In genomic region chr10:72637398-72637857, GRCh38 we compare ENCODE assay signal across 8 cellular contexts. TPM values are rescaled to one million over a fixed set of nuclear protein-coding genes. Genes with fewer than 3 reads are reported as not detected.
DNase-seq lines count a peak whose midpoint lies in the region; ATAC-seq and TF ChIP-seq lines count a peak whose summit lies in the region.

No MANE protein-coding gene starts in this region.

- 0 out of 2 replicates have a peak overlapping the region, but pooled peaks have one; percentile 65 for H2AFZ ChIP-seq in SK-N-SH (ENCODE audit: low read depth)

- peak overlapping the region in 1 of 2 experiments; percentile 18; a peak in 1 of 4 replicates for H3K27ac ChIP-seq in SK-N-SH (ENCODE audit: low read depth in 2 of 2, low read length in 1 of 2)

- H3K4me3 Mint-ChIP-seq in stimulated activated effector memory CD8-positive, alpha-beta T cell treated with anti-CD3 and anti-CD28 coated beads, Interleukin-12 subunit alpha, Interleukin-12 subunit beta, amount 100 ng/mL, for 72 hours, result no peak overlapping the region

- H3K4me1 ChIP-seq in SK-N-SH (ENCODE audit: control insufficient read depth in 1 of 2, insufficient read depth in 2 of 2, low read depth in 1 of 2, low read length in 1 of 2), result no peaks in the 10 kb centered on the region

- POLR2A ChIA-PET in SK-N-SH (lab: Yijun Ruan, JAX), result no interaction called here

- no peaks in the 10 kb centered on the region for H4K20me1 ChIP-seq in SK-N-SH (ENCODE audit: insufficient read depth)

- H3K36me3 Mint-ChIP-seq in stimulated activated effector memory CD8-positive, alpha-beta T cell treated with anti-CD3 and anti-CD28 coated beads, Interleukin-12 subunit alpha, Interleukin-12 subunit beta, amount 100 ng/mL, for 72 hours, result no peaks in the 10 kb centered on the region

- H3K9me3 Mint-ChIP-seq in stimulated activated effector memory CD8-positive, alpha-beta T cell treated with anti-CD3 and anti-CD28 coated beads, Interleukin-12 subunit alpha, Interleukin-12 subunit beta, amount 100 ng/mL, for 72 hours, result no peaks in the 10 kb centered on the region

- peak; percentile 99 for ATAC-seq in stimulated activated effector memory CD8-positive, alpha-beta T cell treated with anti-CD3 and anti-CD28 coated beads, Interleukin-12 subunit alpha, Interleukin-12 subunit beta, amount 100 ng/mL, for 72 hours
- ATAC-seq in HG02884 (IDR thresholded peaks at IDR 0.05; ENCODE audit: unreplicated experiment), result no peak

- no peak overlapping the region for H3K27ac Mint-ChIP-seq in stimulated activated effector memory CD8-positive, alpha-beta T cell treated with anti-CD3 and anti-CD28 coated beads, Interleukin-12 subunit alpha, Interleukin-12 subunit beta, amount 100 ng/mL, for 72 hours

- no peaks in the 10 kb centered on the region for H3K9me2 ChIP-seq in SK-N-SH

- no peaks in the 10 kb centered on the region for H3K9me3 ChIP-seq in SK-N-SH

- DNase-seq in AG09309 (ENCODE audit: low read depth) (peak; percentile 27), GM19240 (ENCODE audit: insufficient read length, low spot score) (peak; percentile 19), SK-N-SH (no peak), glomerular endothelial cell (ENCODE audit: extremely low read depth, low read depth, low spot score) (peak; percentile 10), NCI-H1105 (lab: John Stamatoyannopoulos, UW) (no peak), DMS114 treated with DMSO at 0.1 percent for 48 hours (lab: John Stamatoyannopoulos, UW; ENCODE audit: unreplicated experiment) (no peak)
- DNase-seq in stimulated activated effector memory CD8-positive, alpha-beta T cell treated with anti-CD3 and anti-CD28 coated beads, Interleukin-12 subunit alpha, Interleukin-12 subunit beta, amount 100 ng/mL, for 72 hours (ENCODE audit: low spot score in 2 of 2), result peak in 1 of 2 donors; percentile 63

- no peaks in the 10 kb centered on the region for H3K36me3 ChIP-seq in SK-N-SH (replicated peaks in 1 of 2; ENCODE audit: control insufficient read depth in 1 of 2, insufficient read depth in 2 of 2, low read length in 1 of 2)

- H3K4me2 ChIP-seq in SK-N-SH, result no peak overlapping the region

- no peak overlapping the region for H3K9ac ChIP-seq in SK-N-SH

- TF ChIP-seq EP300 in SK-N-SH (IDR thresholded peaks at IDR 0.05; ENCODE audit: borderline replicate concordance in 1 of 2, low read depth in 1 of 2, low read length in 1 of 2), result no peak

- TF ChIP-seq CTCF in AG09309 (IDR thresholded peaks at IDR 0.05; ENCODE audit: control insufficient read depth, insufficient read depth, low read depth, low read length, missing control alignments), result no peak
- TF ChIP-seq CTCF in SK-N-SH (IDR thresholded peaks at IDR 0.05), result no peak

- peaks cover 8% of the 10 kb centered on the region for H3K4me1 Mint-ChIP-seq in stimulated activated effector memory CD8-positive, alpha-beta T cell treated with anti-CD3 and anti-CD28 coated beads, Interleukin-12 subunit alpha, Interleukin-12 subunit beta, amount 100 ng/mL, for 72 hours

- no peaks in the 10 kb centered on the region for H3K79me2 ChIP-seq in SK-N-SH (ENCODE audit: insufficient read depth)

- H3F3A ChIP-seq in SK-N-SH (replicated peaks; ENCODE audit: insufficient read depth), result no peaks in the 10 kb centered on the region

- no peak for TF ChIP-seq RAD21 in SK-N-SH (IDR thresholded peaks at IDR 0.05; ENCODE audit: low read length)

- no peaks in the 10 kb centered on the region for H3K27me3 ChIP-seq in SK-N-SH (ENCODE audit: insufficient read depth)

- H3K4me3 ChIP-seq in AG09309 (ENCODE audit: control insufficient read depth, low read depth, low read length), result no peak overlapping the region
- no peak overlapping the region for H3K4me3 ChIP-seq in SK-N-SH (ENCODE audit: low read depth in 2 of 2, low read length in 1 of 2)

- CTCF ChIA-PET in SK-N-SH (lab: Yijun Ruan, JAX), result no interaction called here

- 57% methylated on average over 4 of the region's 4 CpGs for WGBS in SK-N-SH (ENCODE audit: low lambda C conversion rate)

TF ChIP-seq in SK-N-SH, 30 proteins besides CTCF, POLR2A, EP300 and RAD21:
- TF ChIP-seq POLR2AphosphoS5 (IDR thresholded peaks at IDR 0.05; ENCODE audit: low read depth, low read length), result no peak
- TF ChIP-seq FOSL2 (IDR thresholded peaks at IDR 0.05; ENCODE audit: borderline replicate concordance, low read depth), result peak; percentile 22; the same call in 1 of the 2 replicates

RNA-seq across cellular contexts. Expression of gene MICU1, which starts 11.5 kb away (rescaled TPM):
- polyA plus RNA-seq in SK-N-SH (2012; rRNA removed), result 24.6 and 25.2 TPM in 2 replicates
- 30.2 and 30.8 TPM in 2 replicates for polyA plus RNA-seq in SK-N-SH (2012; cell fraction: cytosol; rRNA removed)
- 10.6 and 14.8 TPM in 2 replicates for polyA plus RNA-seq in SK-N-SH (2012; cell fraction: nucleus; rRNA removed)
- total RNA-seq in glomerular endothelial cell, result 32.7 and 33.3 TPM in 2 replicates

RNA-seq across cellular contexts. Expression of gene MCU, which starts 54.5 kb away (rescaled TPM):
- 20.6 and 30.1 TPM in 2 replicates for polyA plus RNA-seq in SK-N-SH (2012; rRNA removed)
- 26.2 and 26.9 TPM in 2 replicates for polyA plus RNA-seq in SK-N-SH (2012; cell fraction: cytosol; rRNA removed)
- polyA plus RNA-seq in SK-N-SH (2012; cell fraction: nucleus; rRNA removed), result 24.1 and 33.0 TPM in 2 replicates
- total RNA-seq in glomerular endothelial cell, result 22.5 and 24.6 TPM in 2 replicates

Comparison
In these comparisons a context has a peak if more than half of its experiments do, and no peak if none do; other contexts are left out.
1. DNase-seq: peak in AG09309 (single experiment), GM19240 (single experiment) and glomerular endothelial cell (single experiment); none in SK-N-SH (single experiment), NCI-H1105 (single experiment) and DMS114 treated with DMSO at 0.1 percent for 48 hours (single experiment).